In the genomic region with DNA sequence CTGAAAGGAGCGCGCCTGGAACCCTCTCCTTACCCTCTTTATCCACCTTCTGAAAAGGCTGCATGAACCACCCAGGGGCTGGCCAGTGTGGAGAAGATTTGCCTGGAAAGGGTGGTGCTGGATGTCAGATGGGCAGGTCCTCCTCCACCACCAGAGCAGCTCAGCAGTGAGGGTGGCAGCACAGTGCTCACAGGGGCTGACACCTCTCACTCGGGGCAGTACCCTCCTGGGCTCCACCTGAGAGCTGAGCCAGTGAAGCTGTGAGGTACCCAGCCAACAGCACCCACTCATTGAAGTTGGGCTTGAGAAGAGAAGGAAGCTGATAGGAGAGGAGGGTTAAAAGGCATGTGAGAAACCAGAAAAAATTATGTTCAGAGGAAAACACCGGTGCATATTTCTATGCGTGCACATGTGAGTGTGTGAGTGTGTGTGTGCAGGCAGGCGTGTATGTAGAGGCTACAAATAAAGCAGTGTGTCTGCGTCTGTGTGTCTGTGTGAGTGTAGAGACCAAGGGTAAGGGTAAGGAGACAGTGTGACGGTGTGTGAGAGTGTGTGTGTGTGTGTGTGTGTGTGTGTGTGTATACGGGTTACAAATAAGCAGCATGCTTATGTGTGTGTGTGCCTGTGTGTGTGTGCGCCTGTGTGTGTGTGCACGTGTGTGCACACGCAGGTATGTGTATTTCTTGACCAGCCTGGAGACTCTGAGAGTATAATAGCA, we compare ENCODE assay signal across 16 cellular contexts. TPM values are rescaled to one million over a fixed set of nuclear protein-coding genes. Genes with fewer than 3 reads are reported as not detected.
DNase-seq lines count a peak whose midpoint lies in the region; ATAC-seq and TF ChIP-seq lines count a peak whose summit lies in the region.
"Had no signal": no experiment of that assay in that cellular context is flagged by ENCODE, and none has a peak within 500 bp of the region (broad histone marks: within the 10 kb centered on the region; RNA-seq: fewer than 3 reads in every experiment).

No MANE protein-coding gene starts in this region.

- H4K5ac ChIP-seq in mesendoderm (ENCODE audit: low read length): no peak overlapping the region

- no peaks in the 10 kb centered on the region for H3K36me3 Mint-ChIP-seq in activated naive CD4-positive, alpha-beta T cell treated with anti-CD3 and anti-CD28 coated beads, Interleukin-2, amount 10 ng/mL, durations not matched to agents 7 days and 5 days
- no peaks in the 10 kb centered on the region for H3K36me3 Mint-ChIP-seq in brain
- H3K36me3 Mint-ChIP-seq in Calu3 (ENCODE audit: insufficient read depth, unreplicated experiment): peaks cover 9% of the 10 kb centered on the region

- no peaks in the 10 kb centered on the region for H3K9me3 Mint-ChIP-seq in activated naive CD4-positive, alpha-beta T cell treated with anti-CD3 and anti-CD28 coated beads, Interleukin-2, amount 10 ng/mL, durations not matched to agents 7 days and 5 days
- H3K9me3 Mint-ChIP-seq in brain (peaks cover 0 to 4% (median 2%) of the 10 kb centered on the region in 5 experiments), Calu3 (ENCODE audit: low read depth, unreplicated experiment) (no peaks in the 10 kb centered on the region)
- H3K9me3 Mint-ChIP-seq: dendritic cell treated with granulocyte-macrophage colony-stimulating factor and Interleukin-4, amounts not matched to agents 40 ng/mL and 50 ng/mL, for 4 days had no signal

- intact Hi-C loops in Calu3 (cut with micrococcal nuclease; ENCODE audit: unreplicated experiment): no loop called here

- BruUV-seq in Calu3 (replicated peaks; lab: Mats Ljungman, UMichigan): no TSS peak

- H3K4me2 ChIP-seq in mesendoderm (ENCODE audit: low read length): no peak overlapping the region
- H3K4me2 ChIP-seq: hepatocyte, PC-9 had no signal

- no peak for DNase-seq in activated naive CD4-positive, alpha-beta T cell treated with anti-CD3 and anti-CD28 coated beads, Interleukin-2, amount 10 ng/mL, durations not matched to agents 7 days and 5 days
- no peak for DNase-seq in activated naive CD4-positive, alpha-beta T cell (lab: John Stamatoyannopoulos, UW)
- DNase-seq in mesendoderm (no peak), tibial nerve (ENCODE audit: low spot score in 2 of 2) (no peak), hippocampal formation (lab: John Stamatoyannopoulos, UW) (no peak), Calu3 (no peak)
- DNase-seq: left cardiac atrium, NCI-H2081, NCI-H526 treated with DMSO at 0.1 percent for 48 hours, PC-9, transverse colon had no signal

- no peak for ATAC-seq in HG02938 (IDR thresholded peaks at IDR 0.05; ENCODE audit: unreplicated experiment)

- no peak overlapping the region for H4K8ac ChIP-seq in mesendoderm (ENCODE audit: low read depth, low read length)

- no peak overlapping the region for H2BK15ac ChIP-seq in mesendoderm (replicated peaks; ENCODE audit: low read depth)

- H3K4me3 Mint-ChIP-seq in activated naive CD4-positive, alpha-beta T cell treated with anti-CD3 and anti-CD28 coated beads, Interleukin-2, amount 10 ng/mL, durations not matched to agents 7 days and 5 days: no peak overlapping the region
- H3K4me3 Mint-ChIP-seq in brain (no peak overlapping the region), Calu3 (ENCODE audit: low read depth, unreplicated experiment) (no peak overlapping the region)
- H3K4me3 Mint-ChIP-seq: dendritic cell treated with granulocyte-macrophage colony-stimulating factor and Interleukin-4, amounts not matched to agents 40 ng/mL and 50 ng/mL, for 4 days had no signal

- H3K4me1 ChIP-seq in mesendoderm (ENCODE audit: control insufficient read depth, low read depth, low read length): no peaks in the 10 kb centered on the region
- H3K4me1 ChIP-seq in tibial nerve: peaks cover 0 to 22% (median 5%) of the 10 kb centered on the region in 4 donors

- no peaks in the 10 kb centered on the region for H3K79me1 ChIP-seq in mesendoderm (ENCODE audit: low read length)

- H3K27me3 ChIP-seq in mesendoderm (ENCODE audit: insufficient read depth, low read length, poor library complexity) (no peaks in the 10 kb centered on the region), tibial nerve (no peaks in the 10 kb centered on the region)
- H3K27me3 ChIP-seq: hepatocyte, transverse colon had no signal

- no peaks in the 10 kb centered on the region for H3K9me3 ChIP-seq in tibial nerve
- H3K9me3 ChIP-seq: transverse colon had no signal

- no peaks in the 10 kb centered on the region for H3K79me2 ChIP-seq in mesendoderm (ENCODE audit: control insufficient read depth, insufficient read depth, low read length)
- H3K79me2 ChIP-seq: hepatocyte had no signal

- H3K36me3 ChIP-seq in mesendoderm (ENCODE audit: control insufficient read depth, insufficient read depth, low read length): no peaks in the 10 kb centered on the region
- no peaks in the 10 kb centered on the region for H3K36me3 ChIP-seq in tibial nerve
- H3K36me3 ChIP-seq: transverse colon had no signal

- H3K23ac ChIP-seq in mesendoderm (ENCODE audit: low read length): peak overlapping the region; percentile 30

- H3K4me3 ChIP-seq in mesendoderm (ENCODE audit: low read length): no peak overlapping the region
- H3K4me3 ChIP-seq in tibial nerve: no peak overlapping the region
- H3K4me3 ChIP-seq: GM23248, hepatocyte, PC-9, transverse colon had no signal

- peak overlapping the region; percentile 46 for H3K27ac Mint-ChIP-seq in activated naive CD4-positive, alpha-beta T cell treated with anti-CD3 and anti-CD28 coated beads, Interleukin-2, amount 10 ng/mL, durations not matched to agents 7 days and 5 days
- H3K27ac Mint-ChIP-seq in brain (peak overlapping the region in 4 of 5 experiments; percentile 30 to 77 (median 66)), Calu3 (ENCODE audit: unreplicated experiment) (no peak overlapping the region)
- H3K27ac Mint-ChIP-seq: dendritic cell treated with granulocyte-macrophage colony-stimulating factor and Interleukin-4, amounts not matched to agents 40 ng/mL and 50 ng/mL, for 4 days had no signal

- TF ChIP-seq CTCF in brain (conservative IDR thresholded peaks at IDR 0.05) (no peak), tibial nerve (IDR thresholded peaks at IDR 0.05) (no peak), Calu3 (IDR thresholded peaks at IDR 0.05; ENCODE audit: unreplicated experiment) (no peak)

- no peak overlapping the region for H3K18ac ChIP-seq in mesendoderm (ENCODE audit: low read length)

- H3K4ac ChIP-seq in mesendoderm (ENCODE audit: low read depth, low read length): no peak overlapping the region

- H2AK5ac ChIP-seq in mesendoderm (ENCODE audit: low read length): no peak overlapping the region

- TF ChIP-seq POLR2A in tibial nerve (IDR thresholded peaks at IDR 0.05): no peak

- no peak overlapping the region for H2BK120ac ChIP-seq in mesendoderm (ENCODE audit: low read depth, low read length)

- CTCF ChIA-PET in activated naive CD4-positive, alpha-beta T cell treated with anti-CD3 and anti-CD28 coated beads, Interleukin-2, amount 10 ng/mL, durations not matched to agents 7 days and 5 days (lab: Charles Lee): interaction anchor here (0.9 kb wide), 1 partner anchor 42 kb away, joined by 4 read pairs; no protein-coding TSS in a partner anchor
- CTCF ChIA-PET in Calu3 (lab: Charles Lee): interaction anchor here (0.5 kb wide), 1 partner anchor 17 kb away, joined by 7 read pairs; no protein-coding TSS in a partner anchor

- no peak overlapping the region for H3K9ac ChIP-seq in mesendoderm (ENCODE audit: low read length)
- H3K9ac ChIP-seq: GM23248 had no signal

- no CpG with 5 or more reads among the region's 12 CpGs for WGBS in mesendoderm (ENCODE audit: extremely low coverage, insufficient coverage, low lambda C conversion rate)
- 71 to 79% methylated on average over 12 of the region's 12 CpGs for WGBS in tibial nerve, 2 donors

- H3K27ac ChIP-seq in mesendoderm (ENCODE audit: low read depth, low read length): no peak overlapping the region
- peak overlapping the region; percentile 4 to 71 (median 64) for H3K27ac ChIP-seq in tibial nerve
- H3K27ac ChIP-seq: GM23248, hepatocyte, PC-9 had no signal

- peaks cover 26% of the 10 kb centered on the region for H3K27me3 Mint-ChIP-seq in activated naive CD4-positive, alpha-beta T cell treated with anti-CD3 and anti-CD28 coated beads, Interleukin-2, amount 10 ng/mL, durations not matched to agents 7 days and 5 days
- peaks cover 5% of the 10 kb centered on the region for H3K27me3 Mint-ChIP-seq in brain
- no peaks in the 10 kb centered on the region for H3K27me3 Mint-ChIP-seq in Calu3 (ENCODE audit: unreplicated experiment)

- peaks cover 10% of the 10 kb centered on the region for H3K4me1 Mint-ChIP-seq in activated naive CD4-positive, alpha-beta T cell treated with anti-CD3 and anti-CD28 coated beads, Interleukin-2, amount 10 ng/mL, durations not matched to agents 7 days and 5 days
- peaks cover 17% of the 10 kb centered on the region for H3K4me1 Mint-ChIP-seq in brain
- no peaks in the 10 kb centered on the region for H3K4me1 Mint-ChIP-seq in Calu3 (ENCODE audit: low read depth, unreplicated experiment)

- TF ChIP-seq EP300 in tibial nerve (IDR thresholded peaks at IDR 0.05): no peak

- H2BK5ac ChIP-seq in mesendoderm (ENCODE audit: low read length): no peak overlapping the region

- no peak overlapping the region for H3K56ac ChIP-seq in mesendoderm (ENCODE audit: low read length)

RNA-seq across cellular contexts. Expression of a gene that starts 40.8 kb away (rescaled TPM):
- polyA plus RNA-seq in brain (ENCODE audit: insufficient read depth, low read depth, low replicate concordance): not detected
- polyA plus RNA-seq in mesendoderm (2013, experiment 1 of 2): not detected
- polyA plus RNA-seq in mesendoderm (2013, experiment 2 of 2): not detected
- total RNA-seq in tibial nerve: not detected
- total RNA-seq in Calu3 (2022): not detected in 2 replicates
- total RNA-seq: GM23248, hepatocyte, left cardiac atrium, PC-9, transverse colon had no signal
- polyA plus RNA-seq: GM23248, hepatocyte had no signal
